In genomic region chr2:11936761-11937160, GRCh38 we compare ENCODE assay signal across 31 cellular contexts.
"Had no signal": no experiment of that assay in that cellular context is flagged by ENCODE, and none has a peak within 500 bp of the region (broad histone marks: within the 10 kb centered on the region; RNA-seq: fewer than 3 reads in every experiment).

No MANE protein-coding gene starts in this region.

- H3K27me3 Mint-ChIP-seq: naive thymus-derived CD8-positive, alpha-beta T cell; progenitor cell of endocrine pancreas; stimulated activated naive CD8-positive, alpha-beta T cell treated with anti-CD3 and anti-CD28 coated beads, Interleukin-15, amount 100 ng/mL, for 72 hours; type B pancreatic cell had no signal

- H3K79me2 ChIP-seq: parathyroid adenoma had no signal

- H3K9ac ChIP-seq: parathyroid adenoma had no signal

- H3K36me3 ChIP-seq: neutrophil, ovary, right lobe of liver, sigmoid colon, suprapubic skin, tibial artery, transverse colon, upper lobe of right lung, uterus had no signal

- H3K27ac ChIP-seq: neutrophil, parathyroid adenoma, psoas muscle, right lobe of liver, sigmoid colon, suprapubic skin, testis, tibial artery, transverse colon, upper lobe of right lung, uterus had no signal

- H3K9me3 ChIP-seq: neutrophil, ovary, psoas muscle, right lobe of liver, sigmoid colon, suprapubic skin, testis, tibial artery, transverse colon, upper lobe of right lung, uterus had no signal

- H3K4me1 ChIP-seq: parathyroid adenoma, psoas muscle, right lobe of liver, sigmoid colon, testis, tibial artery, transverse colon, upper lobe of right lung, uterus had no signal

- H3K9me3 Mint-ChIP-seq: naive thymus-derived CD8-positive, alpha-beta T cell; natural killer cell treated with Interleukin-12 subunit alpha and Interleukin-12 subunit beta and Interleukin-15 and Interleukin-18, amount 100 ng/mL, for 72 hours; stimulated activated effector memory CD8-positive, alpha-beta T cell treated with anti-CD3 and anti-CD28 coated beads, Interleukin-12 subunit alpha, Interleukin-12 subunit beta, amount 100 ng/mL, for 72 hours had no signal

- H3K27ac Mint-ChIP-seq: naive thymus-derived CD8-positive, alpha-beta T cell; natural killer cell treated with Interleukin-12 subunit alpha and Interleukin-12 subunit beta and Interleukin-15 and Interleukin-18, amount 100 ng/mL, for 72 hours; nephron progenitor cell; progenitor cell of endocrine pancreas; stimulated activated effector memory CD8-positive, alpha-beta T cell treated with anti-CD3 and anti-CD28 coated beads, Interleukin-12 subunit alpha, Interleukin-12 subunit beta, amount 100 ng/mL, for 72 hours; stimulated activated naive CD8-positive, alpha-beta T cell treated with anti-CD3 and anti-CD28 coated beads, Interleukin-15, amount 100 ng/mL, for 72 hours; type B pancreatic cell had no signal

- H3K36me3 Mint-ChIP-seq: naive thymus-derived CD8-positive, alpha-beta T cell; natural killer cell treated with Interleukin-12 subunit alpha and Interleukin-12 subunit beta and Interleukin-15 and Interleukin-18, amount 100 ng/mL, for 72 hours; stimulated activated effector memory CD8-positive, alpha-beta T cell treated with anti-CD3 and anti-CD28 coated beads, Interleukin-12 subunit alpha, Interleukin-12 subunit beta, amount 100 ng/mL, for 72 hours had no signal

- DNase-seq: naive thymus-derived CD8-positive, alpha-beta T cell; nephron progenitor cell; nucleus accumbens; ovary; posterior cingulate gyrus; psoas muscle; right cardiac atrium; right lobe of liver; sigmoid colon; small intestine; stimulated activated CD4-positive, alpha-beta T cell treated with anti-CD3 and anti-CD28 coated beads, Interleukin-15, amount 100 ng/mL, for 24 hours; stimulated activated CD4-positive, alpha-beta T cell treated with anti-CD3 and anti-CD28 coated beads, Interleukin-2, amount 100 ng/mL, for 24 hours; stimulated activated CD4-positive, alpha-beta T cell treated with anti-CD3 and anti-CD28 coated beads, Interleukin-2, amount 100 ng/mL, for 48 hours; stimulated activated CD4-positive, alpha-beta T cell treated with anti-CD3 and anti-CD28 coated beads, Interleukin-4, amount 100 ng/mL, for 24 hours; stimulated activated naive CD4-positive, alpha-beta T cell; stimulated activated naive CD8-positive, alpha-beta T cell treated with anti-CD3 and anti-CD28 coated beads, Interleukin-15, amount 100 ng/mL, for 72 hours; stimulated activated naive CD8-positive, alpha-beta T cell treated with anti-CD3 and anti-CD28 coated beads, Interleukin-15, Interleukin-2, amounts not matched to agents 100 U/mL and 50 U/mL, for 24 hours; substantia nigra; testis; tibial artery; transverse colon; upper lobe of right lung; uterus had no signal

- H2AFZ ChIP-seq: parathyroid adenoma had no signal

- H3K4me3 Mint-ChIP-seq: naive thymus-derived CD8-positive, alpha-beta T cell; natural killer cell treated with Interleukin-12 subunit alpha and Interleukin-12 subunit beta and Interleukin-15 and Interleukin-18, amount 100 ng/mL, for 72 hours; nephron progenitor cell; neural crest cell; stimulated activated effector memory CD8-positive, alpha-beta T cell treated with anti-CD3 and anti-CD28 coated beads, Interleukin-12 subunit alpha, Interleukin-12 subunit beta, amount 100 ng/mL, for 72 hours; stimulated activated naive CD8-positive, alpha-beta T cell treated with anti-CD3 and anti-CD28 coated beads, Interleukin-15, amount 100 ng/mL, for 72 hours; type B pancreatic cell had no signal

- H3K4me3 ChIP-seq: ovary, psoas muscle, right lobe of liver, sigmoid colon, suprapubic skin, testis, tibial artery, transverse colon, upper lobe of right lung, uterus had no signal

- H3K4me1 Mint-ChIP-seq: stimulated activated effector memory CD8-positive, alpha-beta T cell treated with anti-CD3 and anti-CD28 coated beads, Interleukin-12 subunit alpha, Interleukin-12 subunit beta, amount 100 ng/mL, for 72 hours; stimulated activated naive CD8-positive, alpha-beta T cell treated with anti-CD3 and anti-CD28 coated beads, Interleukin-15, amount 100 ng/mL, for 72 hours had no signal

- ATAC-seq: naive thymus-derived CD8-positive, alpha-beta T cell; psoas muscle; right cardiac atrium; right lobe of liver; stimulated activated effector memory CD8-positive, alpha-beta T cell treated with anti-CD3 and anti-CD28 coated beads, Interleukin-12 subunit alpha, Interleukin-12 subunit beta, amount 100 ng/mL, for 72 hours; stimulated activated naive CD8-positive, alpha-beta T cell treated with anti-CD3 and anti-CD28 coated beads, Interleukin-15, amount 100 ng/mL, for 72 hours; stimulated activated naive CD8-positive, alpha-beta T cell treated with anti-CD3 and anti-CD28 coated beads, Interleukin-15, Interleukin-2, amounts not matched to agents 100 U/mL and 50 U/mL, for 24 hours; upper lobe of right lung had no signal

- H3K27me3 ChIP-seq: neutrophil, ovary, right lobe of liver, sigmoid colon, suprapubic skin, testis, tibial artery, transverse colon, upper lobe of right lung, uterus had no signal
